In the genomic region with DNA sequence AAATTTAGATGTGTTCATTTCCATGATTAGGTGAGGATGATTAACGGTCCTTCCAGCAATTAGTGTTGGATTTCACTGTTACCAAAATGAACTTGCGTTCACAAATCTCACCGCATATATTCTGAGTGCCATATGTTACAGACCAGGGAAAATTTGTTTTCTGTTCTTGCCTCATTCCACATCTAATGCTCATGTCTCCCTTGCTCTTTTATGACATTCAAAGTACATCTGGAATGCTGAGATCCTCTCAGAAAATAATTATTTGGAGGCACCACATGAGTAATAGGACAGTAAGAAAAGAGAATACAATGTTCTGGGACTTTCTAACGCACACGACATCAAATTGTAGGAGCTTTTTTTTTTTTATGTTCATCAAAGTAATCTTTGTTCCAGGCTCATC, we compare ENCODE assay signal across 27 cellular contexts.
DNase-seq lines count a peak whose midpoint lies in the region; ATAC-seq and TF ChIP-seq lines count a peak whose summit lies in the region.
"Had no signal": no experiment of that assay in that cellular context is flagged by ENCODE, and none has a peak within 500 bp of the region (broad histone marks: within the 10 kb centered on the region; RNA-seq: fewer than 3 reads in every experiment).

No MANE protein-coding gene starts in this region.

- H3K9me3 ChIP-seq in SJSA1 (replicated peaks) (no peaks in the 10 kb centered on the region), skeletal muscle satellite cell (replicated peaks; ENCODE audit: low read length) (no peaks in the 10 kb centered on the region), right atrium auricular region (no peaks in the 10 kb centered on the region)
- H3K9me3 ChIP-seq: heart right ventricle, psoas muscle, stomach, tibial artery had no signal

- peak overlapping the region; percentile 58; the same call in 1 of the 2 replicates for H3K4me3 Mint-ChIP-seq in HFFc6
- H3K4me3 Mint-ChIP-seq: activated T-cell treated with anti-CD3 and anti-CD28 coated beads, Interleukin-2, amount 50 U/mL, for 72 hours; brain; CD14-positive monocyte; memory B cell; naive thymus-derived CD4-positive, alpha-beta T cell; WTC11 had no signal

- H3K27me3 Mint-ChIP-seq in HFFc6 (ENCODE audit: insufficient read depth), result no peaks in the 10 kb centered on the region
- H3K27me3 Mint-ChIP-seq: memory B cell had no signal

- H3K4me1 ChIP-seq in SJSA1 (replicated peaks) (peaks cover 19% of the 10 kb centered on the region), foreskin keratinocyte (peaks cover 32% of the 10 kb centered on the region), skeletal muscle satellite cell (ENCODE audit: control insufficient read depth, insufficient read depth, low read length) (peaks cover 38% of the 10 kb centered on the region), right atrium auricular region (no peaks in the 10 kb centered on the region)
- H3K4me1 ChIP-seq: heart right ventricle, psoas muscle, stomach, tibial artery had no signal

- peak; percentile 62 for DNase-seq in HFFc6
- no peak for DNase-seq in SJSA1 (ENCODE audit: low read depth in 1 of 2, low spot score in 2 of 2)
- peak; percentile 43 to 63 for DNase-seq in foreskin keratinocyte
- no peak for DNase-seq in right atrium auricular region (ENCODE audit: low spot score)
- DNase-seq in GM19238 (ENCODE audit: insufficient read length, low spot score), result no peak
- DNase-seq in effector CD4-positive, alpha-beta T cell, result no peak
- DNase-seq: activated CD4-positive, alpha-beta T cell treated with anti-CD3 and anti-CD28 coated beads, Interleukin-2, amount 50 U/mL, for 1 hour; activated naive CD4-positive, alpha-beta T cell; activated T-cell treated with anti-CD3 and anti-CD28 coated beads, Interleukin-2, amount 50 U/mL, for 72 hours; heart right ventricle; KG1; MV-4-11; naive thymus-derived CD4-positive, alpha-beta T cell; NCI-H1436 treated with DMSO at 0.1 percent for 48 hours; NCI-H446 treated with DMSO at 0.1 percent for 48 hours; psoas muscle; SHP77 treated with DMSO at 0.1 percent for 48 hours; small intestine; stimulated activated CD4-positive, alpha-beta T cell treated with anti-CD3 and anti-CD28 coated beads, Interleukin-1b, Interleukin-23, amount 100 ng/mL, for 48 hours; stimulated activated CD8-positive, alpha-beta memory T cell treated with anti-CD3 and anti-CD28 coated beads, Interleukin-4, amount 100 ng/mL, for 48 hours; stomach; tibial artery had no signal

- no peaks in the 10 kb centered on the region for H3K36me3 Mint-ChIP-seq in HFFc6 (ENCODE audit: low read depth)
- H3K36me3 Mint-ChIP-seq: brain; CD14-positive monocyte; memory B cell; naive thymus-derived CD4-positive, alpha-beta T cell; WTC11 had no signal

- peaks cover 3% of the 10 kb centered on the region; the same call in 1 of the 2 replicates for H3K9me3 Mint-ChIP-seq in HFFc6
- H3K9me3 Mint-ChIP-seq: activated T-cell treated with anti-CD3 and anti-CD28 coated beads, Interleukin-2, amount 50 U/mL, for 72 hours; brain; CD14-positive monocyte; memory B cell; WTC11 had no signal

- H3K36me3 ChIP-seq in SJSA1 (no peaks in the 10 kb centered on the region), skeletal muscle satellite cell (ENCODE audit: insufficient read depth, low read length) (no peaks in the 10 kb centered on the region), right atrium auricular region (no peaks in the 10 kb centered on the region)
- H3K36me3 ChIP-seq: heart right ventricle, stomach, tibial artery had no signal

- peak overlapping the region; percentile 86 for H3K9ac ChIP-seq in skeletal muscle satellite cell (ENCODE audit: low read depth, low read length)

- H3K4me2 ChIP-seq in skeletal muscle satellite cell (ENCODE audit: low read length), result peak overlapping the region; percentile 64

- H3K27ac ChIP-seq in SJSA1 (peak overlapping the region; percentile 72), foreskin keratinocyte (no peak overlapping the region), right atrium auricular region (no peak overlapping the region)
- H3K27ac ChIP-seq: heart right ventricle, psoas muscle, stomach, tibial artery had no signal

- peak overlapping the region; percentile 75; the same call in 1 of the 2 replicates for H3K27ac Mint-ChIP-seq in HFFc6
- H3K27ac Mint-ChIP-seq: activated T-cell treated with anti-CD3 and anti-CD28 coated beads, Interleukin-2, amount 50 U/mL, for 72 hours; brain; CD14-positive monocyte; memory B cell; naive thymus-derived CD4-positive, alpha-beta T cell; WTC11 had no signal

- TF ChIP-seq CTCF in HFFc6 (IDR thresholded peaks at IDR 0.05) (no peak), foreskin keratinocyte (conservative IDR thresholded peaks at IDR 0.05) (no peak), right atrium auricular region (IDR thresholded peaks at IDR 0.05) (no peak)

- no peak for ATAC-seq in foreskin keratinocyte
- ATAC-seq: activated T-cell treated with anti-CD3 and anti-CD28 coated beads, Interleukin-2, amount 50 U/mL, for 72 hours; heart right ventricle; naive thymus-derived CD4-positive, alpha-beta T cell; psoas muscle; WTC11 had no signal

- no peaks in the 10 kb centered on the region; the same call in 1 of the 2 replicates for H3K4me1 Mint-ChIP-seq in HFFc6 (ENCODE audit: low read depth)
- H3K4me1 Mint-ChIP-seq: brain, CD14-positive monocyte, memory B cell had no signal

- H3K27me3 ChIP-seq in SJSA1 (replicated peaks), result no peaks in the 10 kb centered on the region
- no peaks in the 10 kb centered on the region for H3K27me3 ChIP-seq in foreskin keratinocyte
- H3K27me3 ChIP-seq in skeletal muscle satellite cell (ENCODE audit: control insufficient read depth, insufficient read depth, low read length), result no peaks in the 10 kb centered on the region
- H3K27me3 ChIP-seq in right atrium auricular region, result no peaks in the 10 kb centered on the region
- H3K27me3 ChIP-seq: stomach, tibial artery had no signal

- H3K4me3 ChIP-seq in SJSA1, result no peak overlapping the region
- peak overlapping the region; percentile 11 for H3K4me3 ChIP-seq in skeletal muscle satellite cell (ENCODE audit: low read length)
- no peak overlapping the region for H3K4me3 ChIP-seq in right atrium auricular region
- H3K4me3 ChIP-seq: heart right ventricle, psoas muscle, stomach, tibial artery had no signal

Comparison
In these comparisons a context has a peak if more than half of its experiments do, and no peak if none do; other contexts are left out.
1. DNase-seq: peak in HFFc6 (single experiment) and foreskin keratinocyte (2 of 2); none in SJSA1 (0 of 2), right atrium auricular region (single experiment), GM19238 (single experiment) and effector CD4-positive, alpha-beta T cell (single experiment).